Comparison of ENCODE assay signal across 2 cellular contexts in the genomic region with DNA sequence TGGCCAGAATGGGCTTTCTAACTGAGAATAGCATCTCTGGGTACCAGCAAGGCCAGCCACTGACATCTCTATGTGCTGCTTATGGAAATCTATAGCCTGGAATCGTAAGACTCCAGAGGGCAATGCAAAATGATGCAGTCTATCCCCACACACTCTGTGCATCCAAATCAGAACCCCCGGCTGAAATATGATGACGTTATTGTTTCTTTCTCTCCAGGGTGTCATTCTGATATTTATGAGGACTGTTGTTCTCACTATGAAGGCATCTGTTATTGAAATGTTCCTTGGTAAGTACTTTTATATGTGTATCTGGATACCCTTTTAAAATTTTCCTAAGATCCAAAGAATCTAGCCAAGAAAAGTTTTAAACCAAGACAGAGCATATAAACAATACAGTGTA.
TF ChIP-seq lines count a peak whose summit lies in the region.

No MANE protein-coding gene starts in this region.

TF ChIP-seq in HepG2, 621 proteins besides CTCF, POLR2A, EP300 and RAD21:
- TF ChIP-seq ATF7 (IDR thresholded peaks at IDR 0.05) (peak; percentile 73), ATF7 (CRISPR knock-in tag; IDR thresholded peaks at IDR 0.05) (no peak), CEBPG (CRISPR knock-in tag; IDR thresholded peaks at IDR 0.05) (no peak)

TF ChIP-seq in HEK293, 187 proteins besides CTCF, POLR2A, EP300 and RAD21:
- TF ChIP-seq, protein P1, sequence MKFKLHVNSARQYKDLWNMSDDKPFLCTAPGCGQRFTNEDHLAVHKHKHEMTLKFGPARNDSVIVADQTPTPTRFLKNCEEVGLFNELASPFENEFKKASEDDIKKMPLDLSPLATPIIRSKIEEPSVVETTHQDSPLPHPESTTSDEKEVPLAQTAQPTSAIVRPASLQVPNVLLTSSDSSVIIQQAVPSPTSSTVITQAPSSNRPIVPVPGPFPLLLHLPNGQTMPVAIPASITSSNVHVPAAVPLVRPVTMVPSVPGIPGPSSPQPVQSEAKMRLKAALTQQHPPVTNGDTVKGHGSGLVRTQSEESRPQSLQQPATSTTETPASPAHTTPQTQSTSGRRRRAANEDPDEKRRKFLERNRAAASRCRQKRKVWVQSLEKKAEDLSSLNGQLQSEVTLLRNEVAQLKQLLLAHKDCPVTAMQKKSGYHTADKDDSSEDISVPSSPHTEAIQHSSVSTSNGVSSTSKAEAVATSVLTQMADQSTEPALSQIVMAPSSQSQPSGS (tag by site-specific recombination; IDR thresholded peaks at IDR 0.05; ENCODE audit: low read depth): peak; percentile 30; the same call in 1 of the 2 replicates
- TF ChIP-seq ZNF791 (tag by site-specific recombination; IDR thresholded peaks at IDR 0.05): no peak
